ENCODE assay signal across 1 cellular context in the genomic region with DNA sequence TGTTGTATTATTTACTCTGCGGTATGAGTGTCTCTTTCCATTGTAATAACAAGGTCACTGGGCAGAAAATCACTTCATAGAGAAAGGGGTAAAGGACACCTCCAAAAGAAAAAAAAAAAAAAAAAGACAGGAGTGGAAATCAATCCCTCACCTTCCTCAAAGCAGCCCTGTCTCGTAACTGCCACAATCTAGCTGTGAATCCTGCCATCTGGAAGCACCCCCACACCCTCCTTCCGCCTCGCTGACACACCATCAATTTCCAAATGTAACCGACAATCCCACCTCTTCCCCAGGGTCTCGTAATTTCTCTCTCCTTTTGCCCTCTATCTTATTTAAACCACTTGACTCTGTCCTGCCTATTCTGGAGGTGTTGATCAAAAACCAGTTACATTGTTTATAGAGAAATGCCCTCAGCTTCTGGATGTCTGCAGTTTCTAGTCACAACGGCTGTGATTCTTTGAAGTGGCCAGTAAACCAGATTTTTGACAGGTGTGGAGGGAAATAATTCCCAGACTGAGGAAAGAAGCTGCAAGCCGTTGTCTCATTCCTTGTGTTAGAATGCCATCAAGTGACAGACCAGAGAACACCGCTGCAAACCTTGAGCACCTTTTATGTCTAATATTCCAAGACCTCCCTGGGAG.
TF ChIP-seq lines count a peak whose summit lies in the region.

No MANE protein-coding gene starts in this region.

TF ChIP-seq in H1, 55 proteins besides CTCF, POLR2A, EP300 and RAD21:
- TF ChIP-seq HDAC2 (IDR thresholded peaks at IDR 0.05; ENCODE audit: borderline replicate concordance in 1 of 2, low read depth in 2 of 2, low read length in 2 of 2), result no peak
- no peak for TF ChIP-seq SIRT6 (IDR thresholded peaks at IDR 0.05; ENCODE audit: low read length)
- TF ChIP-seq RBBP5 (IDR thresholded peaks at IDR 0.05; ENCODE audit: borderline replicate concordance, low read depth, low read length), result no peak
- no peak for TF ChIP-seq JUND (IDR thresholded peaks at IDR 0.05; ENCODE audit: low read length)
- no peak for TF ChIP-seq SP1 (IDR thresholded peaks at IDR 0.05; ENCODE audit: low read depth, low read length)
